1 cellular context compared by ENCODE assay signal in the genomic region with DNA sequence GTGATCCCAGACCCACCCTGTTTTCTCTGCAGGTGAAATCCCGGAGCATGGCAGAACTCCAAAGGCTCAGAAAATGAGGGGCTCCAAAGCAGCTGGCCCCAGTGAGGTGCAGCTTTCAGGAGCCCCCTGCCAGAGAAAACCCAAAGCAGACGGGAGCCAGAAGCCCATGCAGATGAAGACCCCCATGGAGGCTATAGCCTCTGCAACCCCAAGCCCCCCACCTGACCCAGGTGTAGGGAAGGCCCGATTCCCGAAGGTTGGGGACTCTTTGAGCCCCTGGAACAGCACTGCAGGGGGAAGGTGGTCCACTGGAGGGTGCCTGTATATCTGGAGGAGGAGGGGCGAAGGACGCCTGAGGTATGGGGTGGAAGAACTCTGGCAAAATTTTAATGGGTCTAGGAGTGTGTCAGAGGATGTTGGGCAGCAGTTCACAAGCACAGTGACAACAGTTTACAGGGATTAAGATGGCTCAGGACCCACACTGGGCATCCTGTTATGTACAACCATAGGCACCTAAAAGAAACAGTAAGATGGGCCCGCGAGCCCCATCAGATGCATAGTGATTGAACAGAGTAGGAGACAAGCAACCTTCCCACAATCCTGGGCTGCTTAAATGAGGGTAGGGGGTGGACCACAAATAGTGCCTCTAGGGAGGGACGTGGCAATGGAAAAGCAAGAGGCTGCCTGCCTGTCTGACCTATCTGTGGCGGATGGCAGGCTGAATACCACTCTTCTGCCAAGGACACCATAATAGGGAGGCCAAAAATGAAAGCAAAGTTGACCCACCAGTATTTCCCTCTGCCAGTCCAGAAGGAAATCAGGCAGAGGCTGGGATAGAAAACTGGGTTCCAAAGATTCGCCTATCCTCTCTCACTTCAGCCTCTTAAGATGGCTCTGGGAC.
TF ChIP-seq lines count a peak whose summit lies in the region.

No MANE protein-coding gene starts in this region.

TF ChIP-seq in H1, 55 proteins besides CTCF, POLR2A, EP300 and RAD21:
- no peak for TF ChIP-seq JUN (IDR thresholded peaks at IDR 0.05; ENCODE audit: low read depth, low read length)
- no peak for TF ChIP-seq TEAD4 (IDR thresholded peaks at IDR 0.05; ENCODE audit: low read depth, low read length)
- TF ChIP-seq, protein P1, sequence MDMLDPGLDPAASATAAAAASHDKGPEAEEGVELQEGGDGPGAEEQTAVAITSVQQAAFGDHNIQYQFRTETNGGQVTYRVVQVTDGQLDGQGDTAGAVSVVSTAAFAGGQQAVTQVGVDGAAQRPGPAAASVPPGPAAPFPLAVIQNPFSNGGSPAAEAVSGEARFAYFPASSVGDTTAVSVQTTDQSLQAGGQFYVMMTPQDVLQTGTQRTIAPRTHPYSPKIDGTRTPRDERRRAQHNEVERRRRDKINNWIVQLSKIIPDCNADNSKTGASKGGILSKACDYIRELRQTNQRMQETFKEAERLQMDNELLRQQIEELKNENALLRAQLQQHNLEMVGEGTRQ (IDR thresholded peaks at IDR 0.05; ENCODE audit: low read length) = no peak
- no peak for TF ChIP-seq SP1 (IDR thresholded peaks at IDR 0.05; ENCODE audit: low read depth, low read length)
- TF ChIP-seq SUZ12 (IDR thresholded peaks at IDR 0.05; ENCODE audit: low read length) = no peak
